ENCODE assay signal across 18 cellular contexts in the genomic region with DNA sequence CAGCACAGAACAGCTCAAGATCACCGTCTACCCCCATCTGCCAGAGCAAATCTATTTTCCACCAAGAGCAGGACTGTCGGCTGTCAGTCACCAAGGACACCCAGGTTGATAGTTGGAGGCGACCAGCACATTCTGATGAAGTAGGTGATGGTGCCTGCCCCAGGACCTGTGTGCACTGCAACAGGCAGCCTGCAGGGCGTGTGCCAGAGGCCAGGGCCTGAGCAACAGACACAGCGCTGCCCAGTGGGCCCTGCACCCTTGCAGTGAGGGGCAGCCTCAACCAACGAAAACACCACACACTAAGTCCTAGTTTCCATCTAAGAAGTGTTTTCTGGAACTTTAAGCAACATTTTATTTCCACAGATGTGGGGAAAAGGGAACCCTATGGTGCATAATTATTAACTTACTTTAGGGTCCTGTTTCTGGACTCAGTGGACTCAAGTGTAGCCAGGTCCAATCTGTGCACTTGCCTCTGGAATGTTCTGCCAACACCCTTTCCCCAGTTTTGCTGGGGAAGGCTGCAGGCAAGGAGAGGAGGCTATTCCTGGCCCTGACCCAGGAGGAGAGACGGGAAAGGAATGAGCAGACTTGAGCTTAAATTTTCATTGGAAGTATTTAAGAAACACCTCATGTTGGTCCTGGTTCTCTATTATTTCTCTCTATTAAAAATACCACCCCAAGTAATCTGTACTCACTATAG.
DNase-seq lines count a peak whose midpoint lies in the region; ATAC-seq and TF ChIP-seq lines count a peak whose summit lies in the region.
"Had no signal": no experiment of that assay in that cellular context is flagged by ENCODE, and none has a peak within 500 bp of the region (broad histone marks: within the 10 kb centered on the region; RNA-seq: fewer than 3 reads in every experiment).

No MANE protein-coding gene starts in this region.

- H3K56ac ChIP-seq in IMR-90 (ENCODE audit: extremely low read depth, insufficient read depth, low read length) = no peak overlapping the region

- DNase-seq in IMR-90 (no peak), chondrocyte (ENCODE audit: low spot score) (peak; percentile 63), mesothelial cell of epicardium (ENCODE audit: low spot score in 2 of 2, unreplicated experiment in 2 of 2) (no peak), NCI-H345 treated with DMSO at 0.1 percent for 48 hours (lab: John Stamatoyannopoulos, UW; ENCODE audit: unreplicated experiment) (no peak), HuH-7 (ENCODE audit: low spot score) (no peak)
- DNase-seq in stimulated activated CD4-positive, alpha-beta T cell treated with anti-CD3 and anti-CD28 coated beads, Interleukin-2, amount 100 ng/mL, for 48 hours = no peak
- DNase-seq: ACHN, NCI-H2029 treated with DMSO at 0.1 percent for 48 hours, NCI-H446 treated with DMSO at 0.1 percent for 48 hours, T1000 had no signal

- H4K5ac ChIP-seq in IMR-90 (ENCODE audit: low read depth, low read length) = no peak overlapping the region

- H3K9me3 ChIP-seq in IMR-90 (ENCODE audit: control insufficient read depth, insufficient read depth, low read length) = no peaks in the 10 kb centered on the region; the same call in 1 of the 2 replicates

- H2BK120ac ChIP-seq in IMR-90 (ENCODE audit: low read depth, low read length) = 0 out of 2 replicates have a peak overlapping the region, but pooled peaks have one; percentile 17

- H2AK9ac ChIP-seq in IMR-90 (replicated peaks; ENCODE audit: low read depth, low read length, poor library complexity) = peak overlapping the region; percentile 74

- no peak overlapping the region for H3K9ac ChIP-seq in IMR-90 (ENCODE audit: low read depth, low read length)

- H4K20me1 ChIP-seq in IMR-90 (ENCODE audit: insufficient read depth, low read length) = no peaks in the 10 kb centered on the region; the same call in 1 of the 2 replicates

- no peaks in the 10 kb centered on the region for H3K79me2 ChIP-seq in ACC112 (ENCODE audit: control insufficient read depth, insufficient read depth, low read length, unreplicated experiment)

- no peak overlapping the region for H4K8ac ChIP-seq in IMR-90 (ENCODE audit: low read depth in 2 of 2, low read length in 2 of 2)

- H2BK5ac ChIP-seq in IMR-90 (ENCODE audit: low read depth, low read length, poor library complexity, severe bottlenecking) = no peak overlapping the region

- no peaks in the 10 kb centered on the region for H3K4me1 ChIP-seq in ACC112 (ENCODE audit: control insufficient read depth, insufficient read depth, low read length, unreplicated experiment)
- peaks cover 2% of the 10 kb centered on the region; the same call in 1 of the 2 replicates for H3K4me1 ChIP-seq in IMR-90 (ENCODE audit: control insufficient read depth, insufficient read depth, low read length)

- H3K4ac ChIP-seq in IMR-90 (ENCODE audit: low read depth, low read length) = peak overlapping the region; percentile 25; the same call in 1 of the 2 replicates

- H3K9me1 ChIP-seq in IMR-90 (ENCODE audit: insufficient read depth, low read length) = peaks cover 18% of the 10 kb centered on the region

- TF ChIP-seq CTCF in IMR-90 (conservative IDR thresholded peaks at IDR 0.05; ENCODE audit: low read depth, low read length) = no peak
- TF ChIP-seq CTCF in chondrocyte (IDR thresholded peaks at IDR 0.05) = no peak
- TF ChIP-seq CTCF in mesothelial cell of epicardium (IDR thresholded peaks at IDR 0.05; ENCODE audit: unreplicated experiment) = no peak

- H3K4me1 Mint-ChIP-seq in chondrocyte (ENCODE audit: low read depth) = peaks cover 16% of the 10 kb centered on the region
- peaks cover 10% of the 10 kb centered on the region for H3K4me1 Mint-ChIP-seq in mesothelial cell of epicardium

- no peaks in the 10 kb centered on the region for H3K27me3 Mint-ChIP-seq in chondrocyte (ENCODE audit: low read depth)
- H3K27me3 Mint-ChIP-seq in mesothelial cell of epicardium (ENCODE audit: low read depth) = no peaks in the 10 kb centered on the region

- TF ChIP-seq RAD21 in IMR-90 (IDR thresholded peaks at IDR 0.05; ENCODE audit: low read length) = no peak

- no peak for TF ChIP-seq POLR2A in IMR-90 (IDR thresholded peaks at IDR 0.05; ENCODE audit: low read depth, low read length)

- CTCF ChIA-PET in IMR-90 (lab: Yijun Ruan, JAX) = interaction anchor here (0.7 to 1.1 kb wide), 5 partner anchors 11 to 86 kb away, joined by 3 to 5 read pairs (median 3); no protein-coding TSS in a partner anchor

- H3K36me3 Mint-ChIP-seq in chondrocyte (ENCODE audit: low read depth) (peaks cover 4% of the 10 kb centered on the region), mesothelial cell of epicardium (peaks cover 10% of the 10 kb centered on the region)
- H3K36me3 Mint-ChIP-seq: CD14-positive monocyte had no signal

- H3K18ac ChIP-seq in IMR-90 (ENCODE audit: low read depth, low read length) = no peak overlapping the region

- in situ Hi-C loops in IMR-90 (cut with MboI; ENCODE audit: low sequenced_read_pairs) = no loop called here

- H3K79me1 ChIP-seq in IMR-90 (ENCODE audit: low read depth in 1 of 2, low read length in 2 of 2) = peaks cover 0 to 6% of the 10 kb centered on the region in 2 experiments; a peak in 1 of 4 replicates

- peaks cover 8% of the 10 kb centered on the region for H3K27me3 ChIP-seq in ACC112 (ENCODE audit: insufficient read depth, low read length)
- no peaks in the 10 kb centered on the region for H3K27me3 ChIP-seq in IMR-90 (ENCODE audit: control insufficient read depth, insufficient read depth, low read length)

- H2BK20ac ChIP-seq in IMR-90 (ENCODE audit: low read depth, low read length) = no peak overlapping the region

- peak overlapping the region; percentile 44; the same call in 1 of the 2 replicates for H3K4me3 ChIP-seq in ACC112 (ENCODE audit: low read depth, low read length)
- H3K4me3 ChIP-seq in IMR-90 (ENCODE audit: insufficient read depth, low read depth, low read length) = no peak overlapping the region
- H3K4me3 ChIP-seq: skin epidermis had no signal

- H3K27ac Mint-ChIP-seq in chondrocyte (ENCODE audit: unreplicated experiment) = no peak overlapping the region
- H3K27ac Mint-ChIP-seq in mesothelial cell of epicardium = peak overlapping the region; percentile 39
- H3K27ac Mint-ChIP-seq: activated CD8-positive, alpha-beta memory T cell treated with anti-CD3 and anti-CD28 coated beads, Interleukin-2, amount 10 ng/mL, durations not matched to agents 7 days and 5 days; CD14-positive monocyte had no signal

- H3K36me3 ChIP-seq in ACC112 (ENCODE audit: insufficient read depth, low read length) (no peaks in the 10 kb centered on the region), IMR-90 (ENCODE audit: control insufficient read depth, insufficient read depth, low read length) (no peaks in the 10 kb centered on the region)
- H3K36me3 ChIP-seq: heart right ventricle had no signal

- no peak overlapping the region for H4K91ac ChIP-seq in IMR-90 (ENCODE audit: insufficient read depth, low read depth, low read length)

- H3K27ac ChIP-seq in ACC112 (ENCODE audit: low read depth, low read length) (no peak overlapping the region), IMR-90 (ENCODE audit: insufficient read depth, low read length) (no peak overlapping the region)
- H3K27ac ChIP-seq: heart right ventricle, RWPE1 had no signal

- H2AK5ac ChIP-seq in IMR-90 (ENCODE audit: low read depth, low read length) = no peak overlapping the region

- H3K9me3 Mint-ChIP-seq in chondrocyte (ENCODE audit: low read depth) (no peaks in the 10 kb centered on the region), mesothelial cell of epicardium (peaks cover 3% of the 10 kb centered on the region)

- H3K4me2 ChIP-seq in IMR-90 (ENCODE audit: low read depth, low read length) = no peak overlapping the region

- 100% methylated on average over 1 of the region's 7 CpGs; no CpG with 5 or more reads in 1 of the 2 experiments for WGBS in IMR-90 (ENCODE audit: extremely low coverage in 2 of 2, insufficient read length in 1 of 2), 2 experiments

- POLR2A ChIA-PET in IMR-90 (lab: Charles Lee; ENCODE audit: unreplicated experiment) = no interaction called here

- no peak overlapping the region for H2BK15ac ChIP-seq in IMR-90 (ENCODE audit: low read depth, low read length)

- no peak overlapping the region for H3K4me3 Mint-ChIP-seq in chondrocyte (ENCODE audit: unreplicated experiment)
- H3K4me3 Mint-ChIP-seq in mesothelial cell of epicardium = no peak overlapping the region
- H3K4me3 Mint-ChIP-seq: activated CD8-positive, alpha-beta memory T cell treated with anti-CD3 and anti-CD28 coated beads, Interleukin-2, amount 10 ng/mL, durations not matched to agents 7 days and 5 days had no signal

- H3K23ac ChIP-seq in IMR-90 (ENCODE audit: low read depth, low read length) = peak overlapping the region; percentile 28; the same call in 1 of the 2 replicates

- ATAC-seq in IMR-90 (ENCODE audit: low read depth) = no peak
- no peak for ATAC-seq in HG02885 (IDR thresholded peaks at IDR 0.05; ENCODE audit: poor library complexity, unreplicated experiment)
- ATAC-seq: activated CD8-positive, alpha-beta memory T cell treated with anti-CD3 and anti-CD28 coated beads, Interleukin-2, amount 10 ng/mL, durations not matched to agents 7 days and 5 days; naive thymus-derived CD8-positive, alpha-beta T cell had no signal

- H3K14ac ChIP-seq in IMR-90 (replicated peaks; ENCODE audit: low read depth, low read length) = no peak overlapping the region

- dilution Hi-C loops in IMR-90 (cut with HindIII; ENCODE audit: low sequenced_read_pairs, unreplicated experiment) = no loop called here

- BruUV-seq in IMR-90 (replicated peaks; lab: Mats Ljungman, UMichigan) = no TSS peak

- intact Hi-C loops in IMR-90 (cut with micrococcal nuclease) = loop anchor here (1.0 kb wide), 1 partner anchor 87 kb away; no protein-coding TSS in a partner anchor

- H2AFZ ChIP-seq in ACC112 (ENCODE audit: low read length, unreplicated experiment) = no peak overlapping the region
- no peak overlapping the region for H2AFZ ChIP-seq in IMR-90 (replicated peaks; ENCODE audit: low read length, poor library complexity)

TF ChIP-seq in IMR-90, 13 proteins besides CTCF, POLR2A, EP300 and RAD21 (continues in another document):
- no peak for TF ChIP-seq RCOR1 (IDR thresholded peaks at IDR 0.05; ENCODE audit: insufficient replicate concordance, low read length)
- no peak for TF ChIP-seq MAZ (IDR thresholded peaks at IDR 0.05; ENCODE audit: borderline replicate concordance, low read depth, low read length)
- no peak for TF ChIP-seq CEBPB (IDR thresholded peaks at IDR 0.05; ENCODE audit: low read depth, low read length)
- TF ChIP-seq, protein P1, sequence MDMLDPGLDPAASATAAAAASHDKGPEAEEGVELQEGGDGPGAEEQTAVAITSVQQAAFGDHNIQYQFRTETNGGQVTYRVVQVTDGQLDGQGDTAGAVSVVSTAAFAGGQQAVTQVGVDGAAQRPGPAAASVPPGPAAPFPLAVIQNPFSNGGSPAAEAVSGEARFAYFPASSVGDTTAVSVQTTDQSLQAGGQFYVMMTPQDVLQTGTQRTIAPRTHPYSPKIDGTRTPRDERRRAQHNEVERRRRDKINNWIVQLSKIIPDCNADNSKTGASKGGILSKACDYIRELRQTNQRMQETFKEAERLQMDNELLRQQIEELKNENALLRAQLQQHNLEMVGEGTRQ (IDR thresholded peaks at IDR 0.05; ENCODE audit: low read depth, low read length) = no peak
- TF ChIP-seq MXI1 (IDR thresholded peaks at IDR 0.05; ENCODE audit: borderline replicate concordance, low read depth, low read length) = no peak
- no peak for TF ChIP-seq SMC3 (IDR thresholded peaks at IDR 0.05; ENCODE audit: low read depth, low read length)
